Comparison of ENCODE assay signal across 8 cellular contexts in the genomic region with DNA sequence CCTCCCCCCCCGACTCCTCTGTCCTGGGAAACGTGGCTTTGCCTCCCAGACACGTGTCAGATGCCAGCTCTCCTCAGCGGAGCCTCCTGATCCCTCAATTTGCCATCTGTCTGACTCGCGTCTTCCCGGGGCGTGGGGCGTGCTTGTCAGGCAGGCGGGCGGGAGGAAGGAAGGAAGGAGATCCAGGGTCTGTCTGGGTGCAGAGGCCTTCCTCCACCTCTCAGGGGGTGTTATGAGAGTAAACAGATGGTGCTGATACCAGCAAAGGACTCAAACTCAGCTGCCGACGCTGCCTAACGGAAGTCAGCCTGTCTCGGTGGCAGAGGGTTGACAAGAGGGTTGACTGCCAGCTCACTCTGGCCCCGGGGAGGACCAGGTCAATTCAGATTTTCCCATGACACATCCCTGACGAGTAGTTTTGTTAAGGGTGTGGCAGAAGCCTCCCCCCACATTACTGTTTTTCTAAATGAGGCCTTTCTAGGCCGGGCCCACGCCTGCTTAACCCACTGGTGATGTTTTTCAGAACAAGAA. TPM values are rescaled to one million over a fixed set of nuclear protein-coding genes. Genes with fewer than 3 reads are reported as not detected.
A peak's percentile ranks its signal among the peaks of the same experiment; 100 is the strongest.
DNase-seq lines count a peak whose midpoint lies in the region; ATAC-seq and TF ChIP-seq lines count a peak whose summit lies in the region.

No MANE protein-coding gene starts in this region.

- ATAC-seq in GM21423 (IDR thresholded peaks at IDR 0.05; ENCODE audit: unreplicated experiment) = no peak

- H3K4me3 ChIP-seq in BLaER1 (peak overlapping the region; percentile 57), left ventricle myocardium inferior (no peak overlapping the region), testis (no peak overlapping the region)

- TF ChIP-seq CTCF in left ventricle myocardium inferior (IDR thresholded peaks at IDR 0.05; ENCODE audit: borderline replicate concordance) (no peak), testis (IDR thresholded peaks at IDR 0.05) (no peak)

- H3K4me2 ChIP-seq in BLaER1 = peak overlapping the region; percentile 89

- H3K9me3 ChIP-seq in BLaER1 (no peaks in the 10 kb centered on the region), left ventricle myocardium inferior (replicated peaks) (no peaks in the 10 kb centered on the region), testis (no peaks in the 10 kb centered on the region)

- no peaks in the 10 kb centered on the region for H3K27me3 ChIP-seq in BLaER1
- H3K27me3 ChIP-seq in left ventricle myocardium inferior (ENCODE audit: low read depth) = no peaks in the 10 kb centered on the region
- H3K27me3 ChIP-seq in testis = no peaks in the 10 kb centered on the region

- DNase-seq in SHP77 treated with DMSO at 0.1 percent for 48 hours (lab: John Stamatoyannopoulos, UW) = peak; percentile 43
- DNase-seq in activated naive CD4-positive, alpha-beta T cell treated with Interleukin-2 at 50 U/mL for 16 hours = peak; percentile 76
- DNase-seq in left ventricle myocardium inferior = no peak
- DNase-seq in stimulated activated CD8-positive, alpha-beta memory T cell treated with anti-CD3 and anti-CD28 coated beads, Interleukin-15, amount 100 ng/mL, for 1 hour (ENCODE audit: low read depth) = peak; percentile 41
- DNase-seq in testis = no peak
- DNase-seq in NCI-H2029 treated with DMSO at 0.1 percent for 48 hours (lab: John Stamatoyannopoulos, UW) = no peak

- intact Hi-C loops in left ventricle myocardium inferior (cut with micrococcal nuclease) (no loop called here), testis (cut with DNase I; ENCODE audit: low total_unique reads) (no loop called here)

- H3K27ac ChIP-seq in BLaER1 (peak overlapping the region; percentile 95), left ventricle myocardium inferior (replicated peaks) (peak overlapping the region; percentile 90), testis (no peak overlapping the region)

- H3K4me1 ChIP-seq in BLaER1 (peaks cover 97% of the 10 kb centered on the region), left ventricle myocardium inferior (peaks cover 94% of the 10 kb centered on the region), testis (peaks cover 36% of the 10 kb centered on the region)

- 83 to 84% methylated on average over 8 to 19 of the region's 19 CpGs for WGBS in testis, 2 donors

- H4K20me1 ChIP-seq in BLaER1 = no peaks in the 10 kb centered on the region

- no peak for TF ChIP-seq POLR2A in testis (IDR thresholded peaks at IDR 0.05)

- peak overlapping the region; percentile 79 for H3K9ac ChIP-seq in BLaER1

- H3K36me3 ChIP-seq in BLaER1 (peaks cover 26% of the 10 kb centered on the region), left ventricle myocardium inferior (peaks cover 19% of the 10 kb centered on the region), testis (ENCODE audit: low read depth, missing control alignments) (no peaks in the 10 kb centered on the region)

RNA-seq across cellular contexts. Expression of a gene that starts 17.0 kb away (rescaled TPM):
- 199 TPM for total RNA-seq in left ventricle myocardium inferior
- total RNA-seq in testis = 10 to 100 TPM; 18.1 to 36.2 TPM
- polyA plus RNA-seq in testis (ENCODE audit: insufficient read depth, low read depth, low replicate concordance) = 119 TPM

RNA-seq across cellular contexts. Expression of a gene that starts 52.2 kb away (rescaled TPM):
- 42.0 TPM for total RNA-seq in left ventricle myocardium inferior
- under 1 TPM in 1 of 2 donors, not detected in 1; 0.16 TPM for total RNA-seq in testis
- 0.15 TPM for polyA plus RNA-seq in testis (ENCODE audit: insufficient read depth, low read depth, low replicate concordance)

Comparison
In these comparisons a context has a peak if more than half of its experiments do, and no peak if none do; other contexts are left out.
1. H3K27ac ChIP-seq: peak in BLaER1 (single experiment) and left ventricle myocardium inferior (single experiment); none in testis (0 of 2).
2. DNase-seq: peak in SHP77 treated with DMSO at 0.1 percent for 48 hours (single experiment), activated naive CD4-positive, alpha-beta T cell treated with Interleukin-2 at 50 U/mL for 16 hours (single experiment) and stimulated activated CD8-positive, alpha-beta memory T cell treated with anti-CD3 and anti-CD28 coated beads, Interleukin-15, amount 100 ng/mL, for 1 hour (single experiment); none in left ventricle myocardium inferior (single experiment), testis (single experiment) and NCI-H2029 treated with DMSO at 0.1 percent for 48 hours (single experiment).
3. RNA of a gene that starts 52.2 kb away (total RNA-seq): 42.0 TPM in left ventricle myocardium inferior (single experiment); 0.16 TPM in testis; every median in the first group is over 10 times any median in the second.